Comparison of ENCODE assay signal across 8 cellular contexts in genomic region chr11:7673724-7674434, GRCh38. TPM values are rescaled to one million over a fixed set of nuclear protein-coding genes. Genes with fewer than 3 reads are reported as not detected.
DNase-seq lines count a peak whose midpoint lies in the region; ATAC-seq and TF ChIP-seq lines count a peak whose summit lies in the region.

No MANE protein-coding gene starts in this region.

- H3K36me3 Mint-ChIP-seq in activated T-cell treated with anti-CD3 and anti-CD28 coated beads, Interleukin-2, amount 50 U/mL, for 24 hours (ENCODE audit: low read depth) = no peaks in the 10 kb centered on the region
- H3K36me3 Mint-ChIP-seq in natural killer cell = no peaks in the 10 kb centered on the region

- H3K27ac Mint-ChIP-seq in activated T-cell treated with anti-CD3 and anti-CD28 coated beads, Interleukin-2, amount 50 U/mL, for 24 hours = no peak overlapping the region
- peak overlapping the region in 1 of 2 donors; percentile 33 for H3K27ac Mint-ChIP-seq in natural killer cell

- peaks cover 25% of the 10 kb centered on the region for H3K4me1 Mint-ChIP-seq in activated T-cell treated with anti-CD3 and anti-CD28 coated beads, Interleukin-2, amount 50 U/mL, for 24 hours (ENCODE audit: low read depth)
- H3K4me1 Mint-ChIP-seq in natural killer cell = peaks cover 0 to 14% of the 10 kb centered on the region in 2 donors

- TF ChIP-seq CTCF in natural killer cell (IDR thresholded peaks at IDR 0.05) = no peak

- peaks cover 86% of the 10 kb centered on the region for H3K27me3 Mint-ChIP-seq in activated T-cell treated with anti-CD3 and anti-CD28 coated beads, Interleukin-2, amount 50 U/mL, for 24 hours
- peaks cover 36 to 50% of the 10 kb centered on the region in 2 donors for H3K27me3 Mint-ChIP-seq in natural killer cell (ENCODE audit: low read depth in 2 of 2)

- peak; percentile 79 for ATAC-seq in esophagus mucosa
- peak; percentile 42 to 67 (median 50) for ATAC-seq in natural killer cell
- no peak for ATAC-seq in HG03521 (IDR thresholded peaks at IDR 0.05; ENCODE audit: unreplicated experiment)
- no peak for ATAC-seq in GM19324 (IDR thresholded peaks at IDR 0.05; ENCODE audit: low FRiP score, unreplicated experiment)

- no peaks in the 10 kb centered on the region for H3K9me3 Mint-ChIP-seq in activated T-cell treated with anti-CD3 and anti-CD28 coated beads, Interleukin-2, amount 50 U/mL, for 24 hours
- H3K9me3 Mint-ChIP-seq in natural killer cell = no peaks in the 10 kb centered on the region

- peak overlapping the region; percentile 60 for H3K4me3 Mint-ChIP-seq in activated T-cell treated with anti-CD3 and anti-CD28 coated beads, Interleukin-2, amount 50 U/mL, for 24 hours
- peak overlapping the region; percentile 72 for H3K4me3 Mint-ChIP-seq in natural killer cell

- intact Hi-C loops in natural killer cell (cut with micrococcal nuclease) = no loop called here

- no peak for DNase-seq in activated T-cell treated with anti-CD3 and anti-CD28 coated beads, Interleukin-2, amount 50 U/mL, for 24 hours
- DNase-seq in activated T-cell treated with anti-CD3 and anti-CD28 coated beads for 4 hours (no peak), NOMO-1 (lab: John Stamatoyannopoulos, UW; ENCODE audit: unreplicated experiment in 2 of 2) (peak; percentile 56 to 70), natural killer cell (no peak), COR-L47 (lab: John Stamatoyannopoulos, UW) (no peak)

RNA-seq across cellular contexts. Expression of gene CYB5R2, which starts 0.6 kb away (rescaled TPM):
- total RNA-seq in esophagus mucosa (24.0 TPM), natural killer cell (1 to 10 TPM in 1 of 3 donors, under 1 TPM in 2; 0.31 to 1.2 (median 0.55) TPM)

RNA-seq across cellular contexts. Expression of gene OVCH2, which starts 32.4 kb away (rescaled TPM):
- total RNA-seq in esophagus mucosa (0.44 TPM), natural killer cell (not detected)

Comparison
In these comparisons a context has a peak if more than half of its experiments do, and no peak if none do; other contexts are left out.
1. DNase-seq: peak in NOMO-1 (2 of 2); none in activated T-cell treated with anti-CD3 and anti-CD28 coated beads, Interleukin-2, amount 50 U/mL, for 24 hours (single experiment), activated T-cell treated with anti-CD3 and anti-CD28 coated beads for 4 hours (single experiment), natural killer cell (single experiment) and COR-L47 (single experiment).
2. ATAC-seq: peak in esophagus mucosa (single experiment) and natural killer cell (3 of 3); none in HG03521 (single experiment) and GM19324 (single experiment).
3. RNA of gene CYB5R2, which starts 0.6 kb away (total RNA-seq): 24.0 TPM in esophagus mucosa (single experiment); 0.31 to 1.2 TPM in natural killer cell; every median in the first group is over 10 times any median in the second.